8 cellular contexts compared by ENCODE assay signal in the genomic region with DNA sequence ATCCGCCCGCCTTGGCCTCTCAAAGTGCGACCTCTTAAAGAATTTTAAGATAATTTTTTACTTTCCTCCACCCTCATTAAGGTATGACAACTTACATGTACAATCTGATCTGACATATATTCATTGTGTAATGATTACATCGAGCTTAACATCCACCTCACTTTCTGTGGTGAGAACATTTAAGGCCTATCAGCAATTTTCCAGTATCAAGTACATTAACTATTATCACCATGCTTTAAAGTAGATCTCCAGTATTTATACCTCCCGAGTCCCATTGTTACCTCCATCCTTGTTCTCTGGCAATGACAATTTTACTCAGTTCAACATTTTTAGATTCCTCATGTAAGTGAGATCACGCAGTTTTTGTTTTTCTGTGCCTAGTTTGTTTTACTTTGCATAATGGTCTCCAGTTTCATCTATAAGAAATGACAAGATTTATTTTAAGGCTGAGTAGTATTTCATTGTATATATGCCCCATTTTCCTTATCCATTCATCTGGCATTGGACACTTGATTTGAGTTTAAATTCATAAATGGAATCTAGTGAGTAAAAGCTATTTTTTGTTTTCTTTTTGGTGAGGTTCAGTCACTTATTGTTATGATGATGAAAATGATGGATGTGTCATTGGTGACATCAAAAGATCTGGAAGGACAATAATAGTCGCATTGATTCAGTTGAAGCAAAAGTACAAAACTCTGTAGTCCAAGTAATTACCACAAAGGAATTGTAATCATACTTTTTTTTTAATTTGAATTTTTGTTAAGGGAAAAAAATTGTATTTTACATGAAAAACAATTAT.
DNase-seq lines count a peak whose midpoint lies in the region; ATAC-seq and TF ChIP-seq lines count a peak whose summit lies in the region.

No MANE protein-coding gene starts in this region.

- no peaks in the 10 kb centered on the region for H3K27me3 Mint-ChIP-seq in activated B cell treated with CpG ODN at 0.5 μM for 24 hours

- DNase-seq in activated B cell treated with CpG ODN at 0.5 μM for 24 hours (no peak), mucosa of descending colon (no peak), cerebellum (ENCODE audit: low spot score) (no peak)
- DNase-seq in stimulated activated CD4-positive, alpha-beta T cell treated with anti-CD3 and anti-CD28 coated beads, Interleukin-1b, Interleukin-23, amount 100 ng/mL, for 48 hours: no peak

- H3K27ac Mint-ChIP-seq in activated B cell treated with CpG ODN at 0.5 μM for 24 hours: peak overlapping the region; percentile 99

- ATAC-seq in activated B cell treated with CpG ODN at 0.5 μM for 24 hours (ENCODE audit: low read depth) (no peak), mucosa of descending colon (no peak)

- intact Hi-C loops in activated B cell treated with CpG ODN at 0.5 μM for 24 hours (cut with micrococcal nuclease) (no loop called here), mucosa of descending colon (cut with DNase I, micrococcal nuclease) (no loop called here)

- H3K27me3 ChIP-seq in HUES48 (ENCODE audit: control insufficient read depth, insufficient read depth, low read length) (no peaks in the 10 kb centered on the region), thymus (ENCODE audit: control insufficient read depth, insufficient read depth) (no peaks in the 10 kb centered on the region)

- CTCF ChIA-PET in activated B cell treated with CpG ODN at 0.5 μM for 24 hours (lab: Charles Lee): interaction anchor here (0.6 to 3.6 kb wide), 5 partner anchors 15 to 1051 kb away, joined by 3 to 11 read pairs (median 4); a partner anchor contains a TSS

- H3K4me3 ChIP-seq in GM08714 (ENCODE audit: low read length): peak overlapping the region; percentile 81
- peak overlapping the region; percentile 83 for H3K4me3 ChIP-seq in HUES48 (ENCODE audit: low read depth, low read length)
- H3K4me3 ChIP-seq in iPS-18c (ENCODE audit: insufficient read depth, low read depth, low read length): peak overlapping the region; percentile 89
- H3K4me3 ChIP-seq in thymus (ENCODE audit: low read length): peak overlapping the region; percentile 88
- no peak overlapping the region for H3K4me3 ChIP-seq in mucosa of descending colon

- H3K27ac ChIP-seq in HUES48 (ENCODE audit: low read depth, low read length) (peak overlapping the region; percentile 99), thymus (ENCODE audit: low read depth) (peak overlapping the region; percentile 98)

- TF ChIP-seq CTCF in activated B cell treated with CpG ODN at 0.5 μM for 24 hours (IDR thresholded peaks at IDR 0.05): no peak
- no peak for TF ChIP-seq CTCF in mucosa of descending colon (IDR thresholded peaks at IDR 0.05)

- H3K36me3 Mint-ChIP-seq in activated B cell treated with CpG ODN at 0.5 μM for 24 hours (ENCODE audit: low read depth): peaks cover 12% of the 10 kb centered on the region

- POLR2A ChIA-PET in activated B cell treated with CpG ODN at 0.5 μM for 24 hours (lab: Charles Lee): interaction anchor here (0.7 to 9.1 kb wide), 28 partner anchors 10 to 1803 kb away, joined by 3 to 216 read pairs (median 10); a partner anchor contains a TSS

- peaks cover 16% of the 10 kb centered on the region for H3K4me1 ChIP-seq in HUES48 (ENCODE audit: control insufficient read depth, insufficient read depth, low read length)
- no peaks in the 10 kb centered on the region for H3K4me1 ChIP-seq in thymus (ENCODE audit: control insufficient read depth, insufficient read depth, low read length)
- H3K4me1 ChIP-seq in mucosa of descending colon (ENCODE audit: low read depth): peaks cover 9% of the 10 kb centered on the region

- H3K4me1 Mint-ChIP-seq in activated B cell treated with CpG ODN at 0.5 μM for 24 hours: peaks cover 31% of the 10 kb centered on the region

- peak overlapping the region; percentile 99 for H3K9ac ChIP-seq in HUES48 (ENCODE audit: low read depth, low read length)

- H3K36me3 ChIP-seq in HUES48 (ENCODE audit: control insufficient read depth, insufficient read depth, low read length) (peaks cover 10% of the 10 kb centered on the region), thymus (ENCODE audit: control insufficient read depth, insufficient read depth) (no peaks in the 10 kb centered on the region), mucosa of descending colon (ENCODE audit: low read depth) (no peaks in the 10 kb centered on the region)

- 34% methylated on average over 7 of the region's 7 CpGs for WGBS in thymus

- H3K9me3 Mint-ChIP-seq in activated B cell treated with CpG ODN at 0.5 μM for 24 hours: peaks cover 3% of the 10 kb centered on the region

- H3K9me3 ChIP-seq in HUES48 (ENCODE audit: control insufficient read depth, insufficient read depth, low read length): peaks cover 9% of the 10 kb centered on the region
- peaks cover 7% of the 10 kb centered on the region for H3K9me3 ChIP-seq in iPS-18c (ENCODE audit: control insufficient read depth, insufficient read depth, low read length)
- H3K9me3 ChIP-seq in thymus (ENCODE audit: control insufficient read depth): no peaks in the 10 kb centered on the region
- H3K9me3 ChIP-seq in mucosa of descending colon: no peaks in the 10 kb centered on the region

- peak overlapping the region; percentile 96 for H3K4me3 Mint-ChIP-seq in activated B cell treated with CpG ODN at 0.5 μM for 24 hours
